2 cellular contexts compared by ENCODE assay signal in genomic region chr12:75366629-75367028, GRCh38.
TF ChIP-seq lines count a peak whose summit lies in the region.

No MANE protein-coding gene starts in this region.

TF ChIP-seq in SK-N-SH, 30 proteins besides CTCF, POLR2A, EP300 and RAD21 (continued from another document):
- 0 out of 2 replicates have a peak, but pooled peaks have one; percentile 14 for TF ChIP-seq JUND (IDR thresholded peaks at IDR 0.05)

TF ChIP-seq in SK-N-SH treated with all-trans-retinoic acid at 6 μM for 48 hours, 23 proteins besides CTCF, POLR2A, EP300 and RAD21 (continued from another document):
- TF ChIP-seq PATZ1 (CRISPR knock-in tag; IDR thresholded peaks at IDR 0.05; ENCODE audit: borderline replicate concordance) (no peak), ZC3H10 (CRISPR knock-in tag; IDR thresholded peaks at IDR 0.05) (no peak), CSDC2 (CRISPR knock-in tag; IDR thresholded peaks at IDR 0.05) (no peak)
TF ChIP-seq in SK-N-SH treated with all-trans-retinoic acid at 6 μM for 48 hours: peak in this region for 0.
